In the genomic region with DNA sequence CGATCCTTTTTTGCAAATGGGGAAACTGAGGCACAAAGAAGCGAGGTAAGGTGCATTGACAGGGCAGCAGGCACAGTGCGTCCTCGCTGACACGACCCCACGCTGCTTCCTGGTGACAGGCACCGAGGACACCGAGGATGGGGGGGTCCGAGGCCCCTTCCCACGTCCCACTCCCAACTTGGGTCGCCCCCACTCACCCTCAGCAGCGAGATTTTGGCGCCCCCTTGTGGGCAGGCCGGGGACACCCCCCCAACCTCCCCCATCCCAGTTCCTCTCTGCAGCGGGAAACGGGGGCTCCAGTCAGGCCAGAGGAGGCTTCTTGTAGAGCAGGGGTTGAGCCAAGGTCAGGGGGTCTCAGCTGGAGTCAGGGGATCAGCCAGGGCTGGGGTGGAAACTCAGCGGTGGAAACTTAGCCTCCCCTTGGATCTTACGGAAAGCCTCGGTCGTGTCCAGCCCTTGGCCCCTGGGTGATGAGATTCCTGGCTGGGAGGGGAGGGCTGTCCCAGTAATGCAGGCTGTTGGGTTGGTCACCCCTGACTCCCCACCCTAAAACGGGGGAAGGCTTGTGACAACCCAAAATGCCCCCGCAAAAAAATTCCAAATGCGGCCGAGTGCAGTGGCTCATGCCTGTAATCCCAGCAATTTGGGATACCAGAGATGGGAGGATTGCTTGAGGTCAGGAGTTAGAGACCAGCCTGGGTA, we compare ENCODE assay signal across 8 cellular contexts. TPM values are rescaled to one million over a fixed set of nuclear protein-coding genes. Genes with fewer than 3 reads are reported as not detected.
DNase-seq lines count a peak whose midpoint lies in the region; ATAC-seq and TF ChIP-seq lines count a peak whose summit lies in the region.

No MANE protein-coding gene starts in this region.

- DNase-seq in NCI-H2196 (lab: John Stamatoyannopoulos, UW; ENCODE audit: unreplicated experiment) (peak; percentile 22), NCI-H2196 treated with DMSO at 0.1 percent for 48 hours (lab: John Stamatoyannopoulos, UW; ENCODE audit: unreplicated experiment) (no peak), fibroblast of lung (ENCODE audit: low read depth in 2 of 2) (peak in 1 of 2 donors; percentile 17), psoas muscle (peak; percentile 56 to 76), NCI-H1417 treated with DMSO at 0.1 percent for 48 hours (lab: John Stamatoyannopoulos, UW) (no peak)
- DNase-seq in activated CD4-positive, alpha-beta T cell treated with anti-CD3 and anti-CD28 coated beads, Interleukin-2, amount 10 ng/mL, durations not matched to agents 7 days and 5 days: peak; percentile 35
- no peak for DNase-seq in central memory CD4-positive, alpha-beta T cell

- no peaks in the 10 kb centered on the region for H3K27me3 ChIP-seq in fibroblast of lung (ENCODE audit: control insufficient read depth, insufficient read depth, low read length)
- peaks cover 0 to 4% (median 2%) of the 10 kb centered on the region in 3 donors for H3K27me3 ChIP-seq in psoas muscle (ENCODE audit: insufficient read depth in 3 of 3, low read length in 2 of 3)

- no peak overlapping the region for H3K27ac Mint-ChIP-seq in activated CD4-positive, alpha-beta T cell treated with anti-CD3 and anti-CD28 coated beads, Interleukin-2, amount 10 ng/mL, durations not matched to agents 7 days and 5 days

- H3K4me3 Mint-ChIP-seq in activated CD4-positive, alpha-beta T cell treated with anti-CD3 and anti-CD28 coated beads, Interleukin-2, amount 10 ng/mL, durations not matched to agents 7 days and 5 days: no peak overlapping the region

- H3K27ac ChIP-seq in fibroblast of lung (ENCODE audit: insufficient read depth, low read length): no peak overlapping the region
- H3K27ac ChIP-seq in psoas muscle: no peak overlapping the region

- H3K9me3 ChIP-seq in fibroblast of lung (ENCODE audit: control insufficient read depth, insufficient read depth, low read depth, low read length) (no peaks in the 10 kb centered on the region), psoas muscle (no peaks in the 10 kb centered on the region)

- intact Hi-C loops in psoas muscle (cut with DNase I): loop anchor here (1.0 to 5.0 kb wide), 4 partner anchors 145 to 167 kb away; no protein-coding TSS in a partner anchor

- no peaks in the 10 kb centered on the region for H4K20me1 ChIP-seq in fibroblast of lung (ENCODE audit: control insufficient read depth, extremely low read depth, insufficient read depth, low read length)

- CTCF ChIA-PET in activated CD4-positive, alpha-beta T cell treated with anti-CD3 and anti-CD28 coated beads, Interleukin-2, amount 10 ng/mL, durations not matched to agents 7 days and 5 days (lab: Charles Lee): interaction anchor here (0.5 to 1.6 kb wide), 9 partner anchors 11 to 167 kb away, joined by 3 to 8 read pairs (median 4); a partner anchor contains a TSS

- H3K27me3 Mint-ChIP-seq in activated CD4-positive, alpha-beta T cell treated with anti-CD3 and anti-CD28 coated beads, Interleukin-2, amount 10 ng/mL, durations not matched to agents 7 days and 5 days: no peaks in the 10 kb centered on the region

- H3K36me3 ChIP-seq in fibroblast of lung (ENCODE audit: control insufficient read depth, insufficient read depth, low read length) (no peaks in the 10 kb centered on the region), psoas muscle (ENCODE audit: insufficient read depth in 1 of 2, low read depth in 1 of 2) (no peaks in the 10 kb centered on the region)

- no peaks in the 10 kb centered on the region for H3K36me3 Mint-ChIP-seq in activated CD4-positive, alpha-beta T cell treated with anti-CD3 and anti-CD28 coated beads, Interleukin-2, amount 10 ng/mL, durations not matched to agents 7 days and 5 days (ENCODE audit: low read depth)

- POLR2A ChIA-PET in activated CD4-positive, alpha-beta T cell treated with anti-CD3 and anti-CD28 coated beads, Interleukin-2, amount 10 ng/mL, durations not matched to agents 7 days and 5 days (lab: Charles Lee): interaction anchor here (0.6 kb wide), 1 partner anchor 218 kb away, joined by 3 read pairs; no protein-coding TSS in a partner anchor

- H3K4me3 ChIP-seq in fibroblast of lung (replicated peaks in 1 of 4; ENCODE audit: control extremely low read depth in 1 of 4, insufficient read depth in 1 of 4, low read depth in 3 of 4, low read length in 4 of 4) (no peak overlapping the region), psoas muscle (no peak overlapping the region)

- no peak overlapping the region for H2AFZ ChIP-seq in fibroblast of lung (ENCODE audit: low read length)

- H3K9ac ChIP-seq in fibroblast of lung (ENCODE audit: insufficient read depth, low read length): no peak overlapping the region

- 22 to 23% (median 22%) methylated on average over 21 to 24 of the region's 24 CpGs for WGBS in psoas muscle, 3 donors

- peaks cover 2% of the 10 kb centered on the region for H3K9me3 Mint-ChIP-seq in activated CD4-positive, alpha-beta T cell treated with anti-CD3 and anti-CD28 coated beads, Interleukin-2, amount 10 ng/mL, durations not matched to agents 7 days and 5 days

- peaks cover 3% of the 10 kb centered on the region for H3K4me1 ChIP-seq in fibroblast of lung (ENCODE audit: control insufficient read depth, extremely low read depth, insufficient read depth, low read length)
- H3K4me1 ChIP-seq in psoas muscle: no peaks in the 10 kb centered on the region

- peak overlapping the region; percentile 25 for H3K4me2 ChIP-seq in fibroblast of lung (ENCODE audit: extremely low read depth, insufficient read depth, low read length)

- no peaks in the 10 kb centered on the region for H3K4me1 Mint-ChIP-seq in activated CD4-positive, alpha-beta T cell treated with anti-CD3 and anti-CD28 coated beads, Interleukin-2, amount 10 ng/mL, durations not matched to agents 7 days and 5 days

- TF ChIP-seq CTCF in fibroblast of lung (conservative IDR thresholded peaks at IDR 0.05 in 1 of 2, IDR thresholded peaks at IDR 0.05 in 1 of 2; ENCODE audit: low read depth in 1 of 2, low read length in 2 of 2): peak; percentile 71 to 78
- peak; percentile 79 for TF ChIP-seq CTCF in psoas muscle (IDR thresholded peaks at IDR 0.05)

- H3K79me2 ChIP-seq in fibroblast of lung (ENCODE audit: control insufficient read depth, insufficient read depth, low read length): no peaks in the 10 kb centered on the region

- ATAC-seq in psoas muscle (peak; percentile 44 to 60 (median 53)), HG03354 (IDR thresholded peaks at IDR 0.05; ENCODE audit: poor library complexity, severe bottlenecking, unreplicated experiment) (no peak)

RNA-seq across cellular contexts. Expression of a gene that starts 8.2 kb away (rescaled TPM):
- under 1 TPM; 0.27 to 0.33 TPM for total RNA-seq in activated CD4-positive, alpha-beta T cell treated with anti-CD3 and anti-CD28 coated beads, Interleukin-2, amount 10 ng/mL, durations not matched to agents 7 days and 5 days
- not detected in 2 replicates for total RNA-seq in fibroblast of lung
- polyA plus RNA-seq in fibroblast of lung: not detected in 2 replicates
- not detected in 2 replicates for polyA plus RNA-seq in fibroblast of lung (2012)
- not detected in 2 replicates for polyA minus RNA-seq in fibroblast of lung (ENCODE audit: low replicate concordance)
- total RNA-seq in psoas muscle: not detected
- under 1 TPM; 0.10 to 0.53 (median 0.49) TPM for polyA plus RNA-seq in psoas muscle

RNA-seq across cellular contexts. Expression of a gene that starts 11.1 kb away (rescaled TPM):
- not detected for total RNA-seq in activated CD4-positive, alpha-beta T cell treated with anti-CD3 and anti-CD28 coated beads, Interleukin-2, amount 10 ng/mL, durations not matched to agents 7 days and 5 days
- total RNA-seq in fibroblast of lung (not detected in 2 replicates), psoas muscle (not detected)
- polyA plus RNA-seq in fibroblast of lung (not detected in 2 replicates), psoas muscle (not detected)
- polyA plus RNA-seq in fibroblast of lung (2012): not detected in 2 replicates
- not detected in 2 replicates for polyA minus RNA-seq in fibroblast of lung (ENCODE audit: low replicate concordance)

RNA-seq across cellular contexts. Expression of a gene that starts 28.4 kb away (rescaled TPM):
- total RNA-seq in activated CD4-positive, alpha-beta T cell treated with anti-CD3 and anti-CD28 coated beads, Interleukin-2, amount 10 ng/mL, durations not matched to agents 7 days and 5 days: 10 to 100 TPM in 1 of 2 experiments, 1 to 10 TPM in 1; 9.2 to 12.6 TPM
- total RNA-seq in fibroblast of lung (10.1 and 10.3 TPM in 2 replicates), psoas muscle (10 to 100 TPM; 11.5 to 21.8 (median 17.1) TPM)
- polyA plus RNA-seq in fibroblast of lung (4.1 and 5.0 TPM in 2 replicates), psoas muscle (10 to 100 TPM; 22.3 to 54.3 (median 45.3) TPM)
- 11.2 and 19.1 TPM in 2 replicates for polyA plus RNA-seq in fibroblast of lung (2012)
- polyA minus RNA-seq in fibroblast of lung (ENCODE audit: low replicate concordance): 2.0 and 2.2 TPM in 2 replicates

RNA-seq across cellular contexts. Expression of a gene that starts 34.0 kb away (rescaled TPM):
- 10 to 100 TPM; 78.6 to 79.3 TPM for total RNA-seq in activated CD4-positive, alpha-beta T cell treated with anti-CD3 and anti-CD28 coated beads, Interleukin-2, amount 10 ng/mL, durations not matched to agents 7 days and 5 days
- 19.3 and 38.0 TPM in 2 replicates for total RNA-seq in fibroblast of lung
- polyA plus RNA-seq in fibroblast of lung: 15.0 and 21.3 TPM in 2 replicates
- polyA plus RNA-seq in fibroblast of lung (2012): 25.1 and 36.2 TPM in 2 replicates
- polyA minus RNA-seq in fibroblast of lung (ENCODE audit: low replicate concordance): 48.1 and 60.6 TPM in 2 replicates
- 10 to 100 TPM; 24.3 to 25.8 (median 25.1) TPM for total RNA-seq in psoas muscle
- 10 to 100 TPM; 12.8 to 20.3 (median 13.7) TPM for polyA plus RNA-seq in psoas muscle

Comparison
In these comparisons a context has a peak if more than half of its experiments do, and no peak if none do; other contexts are left out.
1. DNase-seq: peak in NCI-H2196 (single experiment), activated CD4-positive, alpha-beta T cell treated with anti-CD3 and anti-CD28 coated beads, Interleukin-2, amount 10 ng/mL, durations not matched to agents 7 days and 5 days (single experiment) and psoas muscle (2 of 2); none in NCI-H2196 treated with DMSO at 0.1 percent for 48 hours (single experiment), central memory CD4-positive, alpha-beta T cell (single experiment) and NCI-H1417 treated with DMSO at 0.1 percent for 48 hours (single experiment).